Comparison of ENCODE assay signal across 1 cellular context in genomic region chr4:129532573-129532972, GRCh38.
TF ChIP-seq lines count a peak whose summit lies in the region.

No MANE protein-coding gene starts in this region.

TF ChIP-seq in WTC11, 78 proteins besides CTCF, POLR2A, EP300 and RAD21 (continued from another document):
- TF ChIP-seq E2F4 (CRISPR knock-in tag; IDR thresholded peaks at IDR 0.05; ENCODE audit: borderline replicate concordance, low read depth) (no peak), ERG (CRISPR knock-in tag; IDR thresholded peaks at IDR 0.05) (no peak), AFF4 (CRISPR knock-in tag; IDR thresholded peaks at IDR 0.05; ENCODE audit: borderline replicate concordance) (no peak), TP53 (CRISPR knock-in tag; IDR thresholded peaks at IDR 0.05) (no peak)
